ENCODE assay signal across 35 cellular contexts in the genomic region with DNA sequence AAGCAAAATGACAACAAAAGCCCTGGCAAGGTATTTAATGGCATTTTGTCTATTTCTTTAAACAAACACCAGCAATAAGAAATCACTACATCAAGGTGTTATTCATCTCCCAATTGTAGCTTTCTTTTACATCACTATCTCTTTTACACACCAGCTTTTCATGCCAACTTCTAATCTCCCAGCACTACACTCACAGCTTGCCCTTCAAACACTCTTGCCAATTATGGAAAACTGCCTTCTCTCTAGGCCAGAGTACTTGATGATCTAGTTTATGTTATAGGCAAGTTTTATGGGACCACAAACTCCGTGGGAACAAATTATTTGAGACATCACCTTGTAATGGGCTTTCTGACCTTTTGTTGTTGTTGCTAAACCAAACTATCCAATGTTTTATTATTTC.
"Had no signal": no experiment of that assay in that cellular context is flagged by ENCODE, and none has a peak within 500 bp of the region (broad histone marks: within the 10 kb centered on the region; RNA-seq: fewer than 3 reads in every experiment).

No MANE protein-coding gene starts in this region.

- H3K27ac Mint-ChIP-seq: activated B cell treated with CpG ODN at 0.5 μM for 24 hours; activated CD4-positive, alpha-beta memory T cell treated with anti-CD3 and anti-CD28 coated beads, Interleukin-2, amount 10 ng/mL, durations not matched to agents 7 days and 5 days; activated CD4-positive, alpha-beta T cell treated with anti-CD3 and anti-CD28 coated beads, Interleukin-2, amount 10 ng/mL, durations not matched to agents 7 days and 5 days; activated CD8-positive, alpha-beta memory T cell treated with anti-CD3 and anti-CD28 coated beads, Interleukin-2, amount 10 ng/mL, durations not matched to agents 7 days and 5 days; activated CD8-positive, alpha-beta T cell treated with anti-CD3 and anti-CD28 coated beads, Interleukin-2, amount 10 ng/mL, durations not matched to agents 7 days and 5 days; activated naive CD4-positive, alpha-beta T cell treated with anti-CD3 and anti-CD28 coated beads for 36 hours; activated naive CD4-positive, alpha-beta T cell treated with anti-CD3 and anti-CD28 coated beads, Interleukin-2, amount 50 U/mL, for 72 hours; activated naive CD8-positive, alpha-beta T cell treated with anti-CD3 and anti-CD28 coated beads for 36 hours; activated T-cell treated with anti-CD3 and anti-CD28 coated beads, Interleukin-2, amount 50 U/mL, for 24 hours; T-helper 1 cell treated with Interleukin-12 subunit alpha and Interleukin-12 subunit beta and Interleukin-4 antibody, amounts not matched to agents 30 μg/mL and 1 μg/mL, for 36 hours; T-helper 2 cell treated with Interferon-gamma antibody and Interleukin-4, amounts not matched to agents 5 μg/mL and 100 μg/mL, for 36 hours had no signal

- H3K4me3 Mint-ChIP-seq: activated B cell treated with CpG ODN at 0.5 μM for 24 hours; activated CD4-positive, alpha-beta memory T cell treated with anti-CD3 and anti-CD28 coated beads, Interleukin-2, amount 10 ng/mL, durations not matched to agents 7 days and 5 days; activated CD4-positive, alpha-beta T cell treated with anti-CD3 and anti-CD28 coated beads, Interleukin-2, amount 10 ng/mL, durations not matched to agents 7 days and 5 days; activated CD8-positive, alpha-beta memory T cell treated with anti-CD3 and anti-CD28 coated beads, Interleukin-2, amount 10 ng/mL, durations not matched to agents 7 days and 5 days; activated CD8-positive, alpha-beta T cell treated with anti-CD3 and anti-CD28 coated beads, Interleukin-2, amount 10 ng/mL, durations not matched to agents 7 days and 5 days; activated naive CD4-positive, alpha-beta T cell treated with anti-CD3 and anti-CD28 coated beads for 36 hours; activated naive CD8-positive, alpha-beta T cell treated with anti-CD3 and anti-CD28 coated beads for 36 hours; activated T-cell treated with anti-CD3 and anti-CD28 coated beads, Interleukin-2, amount 50 U/mL, for 24 hours; central memory CD8-positive, alpha-beta T cell; T-helper 1 cell treated with Interleukin-12 subunit alpha and Interleukin-12 subunit beta and Interleukin-4 antibody, amounts not matched to agents 30 μg/mL and 1 μg/mL, for 36 hours; T-helper 2 cell treated with Interferon-gamma antibody and Interleukin-4, amounts not matched to agents 5 μg/mL and 100 μg/mL, for 36 hours had no signal

- H3K27me3 Mint-ChIP-seq: activated B cell treated with CpG ODN at 0.5 μM for 24 hours; activated CD8-positive, alpha-beta memory T cell treated with anti-CD3 and anti-CD28 coated beads, Interleukin-2, amount 10 ng/mL, durations not matched to agents 7 days and 5 days; activated T-cell treated with anti-CD3 and anti-CD28 coated beads, Interleukin-2, amount 50 U/mL, for 24 hours had no signal

- H3K9me3 ChIP-seq: adrenal gland, body of pancreas, breast epithelium had no signal

- H3K36me3 Mint-ChIP-seq: activated CD8-positive, alpha-beta memory T cell treated with anti-CD3 and anti-CD28 coated beads, Interleukin-2, amount 10 ng/mL, durations not matched to agents 7 days and 5 days; activated naive CD4-positive, alpha-beta T cell treated with anti-CD3 and anti-CD28 coated beads, Interleukin-2, amount 50 U/mL, for 72 hours; activated naive CD8-positive, alpha-beta T cell treated with anti-CD3 and anti-CD28 coated beads for 36 hours had no signal

- ATAC-seq: activated CD8-positive, alpha-beta memory T cell treated with anti-CD3 and anti-CD28 coated beads, Interleukin-2, amount 10 ng/mL, durations not matched to agents 7 days and 5 days; activated CD8-positive, alpha-beta T cell treated with anti-CD3 and anti-CD28 coated beads, Interleukin-2, amount 10 ng/mL, durations not matched to agents 7 days and 5 days; activated naive CD4-positive, alpha-beta T cell treated with anti-CD3 and anti-CD28 coated beads, Interleukin-2, amount 50 U/mL, for 72 hours; body of pancreas had no signal

- H3K9me3 Mint-ChIP-seq: activated CD4-positive, alpha-beta memory T cell treated with anti-CD3 and anti-CD28 coated beads, Interleukin-2, amount 10 ng/mL, durations not matched to agents 7 days and 5 days; activated naive CD4-positive, alpha-beta T cell treated with anti-CD3 and anti-CD28 coated beads, Interleukin-2, amount 50 U/mL, for 72 hours; activated naive CD8-positive, alpha-beta T cell treated with anti-CD3 and anti-CD28 coated beads for 36 hours; activated T-cell treated with anti-CD3 and anti-CD28 coated beads, Interleukin-2, amount 50 U/mL, for 24 hours; central memory CD8-positive, alpha-beta T cell; T-helper 1 cell treated with Interleukin-12 subunit alpha and Interleukin-12 subunit beta and Interleukin-4 antibody, amounts not matched to agents 30 μg/mL and 1 μg/mL, for 36 hours; T-helper 2 cell treated with Interferon-gamma antibody and Interleukin-4, amounts not matched to agents 5 μg/mL and 100 μg/mL, for 36 hours had no signal

- H3K27ac ChIP-seq: adrenal gland, body of pancreas, brain microvascular endothelial cell, breast epithelium, VCaP had no signal

- DNase-seq: activated B cell treated with CpG ODN at 0.5 μM for 24 hours; activated CD4-positive, alpha-beta memory T cell treated with anti-CD3 and anti-CD28 coated beads, Interleukin-2, amount 10 ng/mL, durations not matched to agents 7 days and 5 days; activated CD4-positive, alpha-beta T cell treated with anti-CD3 and anti-CD28 coated beads for 48 hours; activated CD4-positive, alpha-beta T cell treated with anti-CD3 and anti-CD28 coated beads, Interleukin-2, amount 10 ng/mL, durations not matched to agents 7 days and 5 days; activated CD4-positive, alpha-beta T cell treated with anti-CD3 and anti-CD28 coated beads, Interleukin-2, amount 50 U/mL, for 48 hours; activated CD4-positive, CD25-positive, alpha-beta regulatory T cell treated with anti-CD3 and anti-CD28 coated beads, Interleukin-2, amount 50 U/mL, for 72 hours; activated CD8-positive, alpha-beta memory T cell treated with anti-CD3 and anti-CD28 coated beads for 24 hours; activated CD8-positive, alpha-beta memory T cell treated with anti-CD3 and anti-CD28 coated beads, Interleukin-2, amount 10 ng/mL, durations not matched to agents 7 days and 5 days; activated CD8-positive, alpha-beta memory T cell treated with anti-CD3 and anti-CD28 coated beads, Interleukin-2, amount 50 U/mL, for 48 hours; activated CD8-positive, alpha-beta T cell treated with anti-CD3 and anti-CD28 coated beads, Interleukin-2, amount 10 ng/mL, durations not matched to agents 7 days and 5 days; activated effector memory CD4-positive, alpha-beta T cell treated with anti-CD3 and anti-CD28 coated beads, Interleukin-2, amount 50 U/mL, for 16 hours; activated gamma-delta T cell treated with Interleukin-2 at 50 U/mL for 16 hours; activated naive CD4-positive, alpha-beta T cell; activated naive CD4-positive, alpha-beta T cell treated with anti-CD3 and anti-CD28 coated beads for 36 hours; activated naive CD4-positive, alpha-beta T cell treated with anti-CD3 and anti-CD28 coated beads, Interleukin-2, amount 50 U/mL, for 16 hours; activated naive CD8-positive, alpha-beta T cell treated with anti-CD3 and anti-CD28 coated beads for 36 hours; activated T-cell treated with anti-CD3 and anti-CD28 coated beads, Interleukin-2, amount 50 U/mL, for 24 hours; activated T-cell treated with anti-CD3 and anti-CD28 coated beads, Interleukin-2, amount 50 U/mL, for 48 hours; adrenal gland; amniotic stem cell; aorta; body of pancreas; brain microvascular endothelial cell; caudate nucleus; cerebellar nuclear complex; SW 1271; T-helper 1 cell; T-helper 2 cell; T-helper 9 cell had no signal

- H3K4me1 ChIP-seq: adrenal gland, body of pancreas, breast epithelium had no signal

- H3K4me1 Mint-ChIP-seq: activated B cell treated with CpG ODN at 0.5 μM for 24 hours; activated CD4-positive, alpha-beta memory T cell treated with anti-CD3 and anti-CD28 coated beads, Interleukin-2, amount 10 ng/mL, durations not matched to agents 7 days and 5 days; activated CD4-positive, alpha-beta T cell treated with anti-CD3 and anti-CD28 coated beads, Interleukin-2, amount 10 ng/mL, durations not matched to agents 7 days and 5 days; activated CD8-positive, alpha-beta memory T cell treated with anti-CD3 and anti-CD28 coated beads, Interleukin-2, amount 10 ng/mL, durations not matched to agents 7 days and 5 days; activated naive CD8-positive, alpha-beta T cell treated with anti-CD3 and anti-CD28 coated beads for 36 hours; central memory CD8-positive, alpha-beta T cell had no signal

- H3K4me3 ChIP-seq: adrenal gland, body of pancreas, breast epithelium had no signal

- H3K27me3 ChIP-seq: adrenal gland, body of pancreas, brain microvascular endothelial cell, breast epithelium had no signal
